ENCODE assay signal across 8 cellular contexts in genomic region chr16:22232277-22233049, GRCh38.
DNase-seq lines count a peak whose midpoint lies in the region; ATAC-seq, FAIRE-seq and TF ChIP-seq lines count a peak whose summit lies in the region.

No MANE protein-coding gene starts in this region.

- peak; percentile 60 for FAIRE-seq in RCC 7860 (lab: Jason Lieb, UNC)

- H3K4me3 ChIP-seq in fibroblast of pulmonary artery (replicated peaks; ENCODE audit: low read depth, low read length), result no peak overlapping the region

- DNase-seq in HK-2 (ENCODE audit: unreplicated experiment), result peak; percentile 8
- peak; percentile 68 for DNase-seq in RCC 7860 (ENCODE audit: low spot score)
- peak; percentile 25 for DNase-seq in fibroblast of pulmonary artery (ENCODE audit: low read depth)
- DNase-seq in stimulated activated CD4-positive, alpha-beta T cell treated with anti-CD3 and anti-CD28 coated beads, Interleukin-2, amount 100 ng/mL, for 48 hours, result peak; percentile 16 to 21
- no peak for DNase-seq in midbrain (lab: John Stamatoyannopoulos, UW)
- DNase-seq in epidermal melanocyte (ENCODE audit: insufficient read length, low spot score), result no peak

- no peak for TF ChIP-seq POLR2A in GM18505 (IDR thresholded peaks at IDR 0.05; ENCODE audit: borderline replicate concordance, extremely low read depth, insufficient read depth, insufficient read length)

- TF ChIP-seq CTCF in fibroblast of pulmonary artery (IDR thresholded peaks at IDR 0.05; ENCODE audit: low read length, missing control alignments), result no peak

- ATAC-seq in GM18502 (IDR thresholded peaks at IDR 0.05; ENCODE audit: poor library complexity, unreplicated experiment), result no peak
- ATAC-seq in GM18505 (IDR thresholded peaks at IDR 0.05; ENCODE audit: unreplicated experiment), result no peak

Comparison
In these comparisons a context has a peak if more than half of its experiments do, and no peak if none do; other contexts are left out.
1. DNase-seq: peak in HK-2 (single experiment), RCC 7860 (single experiment), fibroblast of pulmonary artery (single experiment) and stimulated activated CD4-positive, alpha-beta T cell treated with anti-CD3 and anti-CD28 coated beads, Interleukin-2, amount 100 ng/mL, for 48 hours (2 of 2); none in midbrain (single experiment) and epidermal melanocyte (single experiment).